In the genomic region with DNA sequence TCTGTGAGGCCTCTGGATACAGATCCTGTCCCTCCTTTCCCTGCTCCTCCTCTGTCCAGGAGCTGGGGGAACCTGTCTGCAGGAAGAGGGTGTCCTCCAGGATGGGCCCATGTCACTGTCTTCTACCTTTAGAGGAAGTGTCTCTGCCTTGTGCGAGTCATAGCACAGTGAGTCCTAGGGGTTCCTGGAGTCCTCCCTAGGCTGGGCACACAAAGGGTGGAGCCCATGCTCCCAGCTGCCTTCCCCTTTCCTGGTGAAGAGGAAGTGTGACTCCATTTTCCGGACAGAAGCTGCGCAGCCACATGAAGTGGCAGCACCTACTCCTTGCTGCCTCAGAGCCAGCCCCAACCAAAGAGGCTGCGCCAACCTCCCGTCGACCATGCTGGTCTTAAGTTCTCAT, we compare ENCODE assay signal across 23 cellular contexts.
"Had no signal": no experiment of that assay in that cellular context is flagged by ENCODE, and none has a peak within 500 bp of the region (broad histone marks: within the 10 kb centered on the region; RNA-seq: fewer than 3 reads in every experiment).

No MANE protein-coding gene starts in this region.

- H3K36me3 Mint-ChIP-seq: activated naive CD8-positive, alpha-beta T cell had no signal

- H3K27ac ChIP-seq: brain microvascular endothelial cell, cardiac muscle cell, Peyer's patch, RWPE1 had no signal

- H3K36me3 ChIP-seq: brain microvascular endothelial cell, cardiac muscle cell, MG63, Peyer's patch had no signal

- H3K4me1 ChIP-seq: Peyer's patch had no signal

- DNase-seq: activated B cell treated with CpG ODN at 0.5 μM for 24 hours; activated CD4-positive, alpha-beta memory T cell treated with anti-CD3 and anti-CD28 coated beads for 36 hours; activated CD4-positive, alpha-beta T cell treated with anti-CD3 and anti-CD28 coated beads, Interleukin-2, amount 10 ng/mL, durations not matched to agents 7 days and 5 days; activated CD8-positive, alpha-beta memory T cell treated with anti-CD3 and anti-CD28 coated beads for 24 hours; activated effector memory CD4-positive, alpha-beta T cell treated with anti-CD3 and anti-CD28 coated beads, Interleukin-2, amount 50 U/mL, for 16 hours; activated naive CD4-positive, alpha-beta T cell treated with anti-CD3 and anti-CD28 coated beads for 36 hours; activated T-cell treated with anti-CD3 and anti-CD28 coated beads, Interleukin-2, amount 50 U/mL, for 4 hours; brain microvascular endothelial cell; MG63; NCI-H1105; NCI-H1436; NCI-H1694 treated with DMSO at 0.1 percent for 48 hours; NCI-H2029 treated with DMSO at 0.1 percent for 48 hours; NCI-H345; NCI-H510A; NCI-H526 treated with DMSO at 0.1 percent for 48 hours; SIG-M5; T-helper 9 cell had no signal

- H3K4me3 ChIP-seq: cardiac muscle cell, MG63, Peyer's patch had no signal

- ATAC-seq: activated T-cell treated with anti-CD3 and anti-CD28 coated beads, Interleukin-2, amount 50 U/mL, for 4 hours; T-helper 17 cell had no signal

- H3K27me3 ChIP-seq: brain microvascular endothelial cell, cardiac muscle cell, MG63, Peyer's patch had no signal

- H3K4me3 Mint-ChIP-seq: activated B cell treated with CpG ODN at 0.5 μM for 24 hours; activated CD4-positive, alpha-beta memory T cell treated with anti-CD3 and anti-CD28 coated beads for 36 hours; activated CD4-positive, alpha-beta T cell treated with anti-CD3 and anti-CD28 coated beads, Interleukin-2, amount 10 ng/mL, durations not matched to agents 7 days and 5 days; activated naive CD4-positive, alpha-beta T cell treated with anti-CD3 and anti-CD28 coated beads for 36 hours; activated naive CD8-positive, alpha-beta T cell; activated T-cell treated with anti-CD3 and anti-CD28 coated beads, Interleukin-2, amount 50 U/mL, for 4 hours; T-helper 17 cell had no signal

- H3K27me3 Mint-ChIP-seq: activated B cell treated with CpG ODN at 0.5 μM for 24 hours; activated CD4-positive, alpha-beta T cell treated with anti-CD3 and anti-CD28 coated beads, Interleukin-2, amount 10 ng/mL, durations not matched to agents 7 days and 5 days had no signal

- H3K4me1 Mint-ChIP-seq: activated B cell treated with CpG ODN at 0.5 μM for 24 hours; activated CD4-positive, alpha-beta T cell treated with anti-CD3 and anti-CD28 coated beads, Interleukin-2, amount 10 ng/mL, durations not matched to agents 7 days and 5 days; T-helper 17 cell had no signal

- H3K27ac Mint-ChIP-seq: activated B cell treated with CpG ODN at 0.5 μM for 24 hours; activated CD4-positive, alpha-beta memory T cell treated with anti-CD3 and anti-CD28 coated beads for 36 hours; activated CD4-positive, alpha-beta T cell treated with anti-CD3 and anti-CD28 coated beads, Interleukin-2, amount 10 ng/mL, durations not matched to agents 7 days and 5 days; activated naive CD4-positive, alpha-beta T cell treated with anti-CD3 and anti-CD28 coated beads for 36 hours; activated naive CD8-positive, alpha-beta T cell; T-helper 17 cell had no signal
